3 cellular contexts compared by ENCODE assay signal in the genomic region with DNA sequence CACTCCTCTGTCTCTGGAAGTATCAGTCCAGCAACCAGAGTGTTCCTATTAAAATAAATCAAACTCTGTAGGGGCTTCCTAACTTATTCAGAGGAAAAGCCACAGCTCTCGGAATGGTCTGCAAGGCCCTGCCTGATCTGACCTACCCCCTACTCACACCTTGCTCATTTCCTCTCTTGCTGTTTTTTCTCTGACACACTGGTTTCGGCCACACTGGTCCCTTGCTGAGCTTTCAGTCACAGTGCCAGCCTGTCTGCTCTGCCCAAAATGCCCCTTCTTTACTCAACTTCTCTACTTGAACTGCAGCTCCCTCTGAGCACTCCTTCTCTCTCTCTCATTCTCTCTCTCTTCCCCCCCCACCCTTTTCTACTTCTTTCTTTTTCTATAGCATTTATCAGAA.
TF ChIP-seq lines count a peak whose summit lies in the region.

No MANE protein-coding gene starts in this region.

TF ChIP-seq in HepG2, 621 proteins besides CTCF, POLR2A, EP300 and RAD21 (continues in another document):
- TF ChIP-seq ZNF451 (CRISPR knock-in tag; IDR thresholded peaks at IDR 0.05) (no peak), MEIS1 (CRISPR knock-in tag; IDR thresholded peaks at IDR 0.05; ENCODE audit: borderline replicate concordance) (no peak), ZNF850 (CRISPR knock-in tag; conservative IDR thresholded peaks at IDR 0.05) (no peak), ZNF557 (CRISPR knock-in tag; IDR thresholded peaks at IDR 0.05) (no peak), JUND (CRISPR knock-in tag; IDR thresholded peaks at IDR 0.05) (no peak), ZNF563 (CRISPR knock-in tag; IDR thresholded peaks at IDR 0.05) (no peak), ZNF83 (CRISPR knock-in tag; IDR thresholded peaks at IDR 0.05; ENCODE audit: borderline replicate concordance) (no peak)
- TF ChIP-seq, protein P1, sequence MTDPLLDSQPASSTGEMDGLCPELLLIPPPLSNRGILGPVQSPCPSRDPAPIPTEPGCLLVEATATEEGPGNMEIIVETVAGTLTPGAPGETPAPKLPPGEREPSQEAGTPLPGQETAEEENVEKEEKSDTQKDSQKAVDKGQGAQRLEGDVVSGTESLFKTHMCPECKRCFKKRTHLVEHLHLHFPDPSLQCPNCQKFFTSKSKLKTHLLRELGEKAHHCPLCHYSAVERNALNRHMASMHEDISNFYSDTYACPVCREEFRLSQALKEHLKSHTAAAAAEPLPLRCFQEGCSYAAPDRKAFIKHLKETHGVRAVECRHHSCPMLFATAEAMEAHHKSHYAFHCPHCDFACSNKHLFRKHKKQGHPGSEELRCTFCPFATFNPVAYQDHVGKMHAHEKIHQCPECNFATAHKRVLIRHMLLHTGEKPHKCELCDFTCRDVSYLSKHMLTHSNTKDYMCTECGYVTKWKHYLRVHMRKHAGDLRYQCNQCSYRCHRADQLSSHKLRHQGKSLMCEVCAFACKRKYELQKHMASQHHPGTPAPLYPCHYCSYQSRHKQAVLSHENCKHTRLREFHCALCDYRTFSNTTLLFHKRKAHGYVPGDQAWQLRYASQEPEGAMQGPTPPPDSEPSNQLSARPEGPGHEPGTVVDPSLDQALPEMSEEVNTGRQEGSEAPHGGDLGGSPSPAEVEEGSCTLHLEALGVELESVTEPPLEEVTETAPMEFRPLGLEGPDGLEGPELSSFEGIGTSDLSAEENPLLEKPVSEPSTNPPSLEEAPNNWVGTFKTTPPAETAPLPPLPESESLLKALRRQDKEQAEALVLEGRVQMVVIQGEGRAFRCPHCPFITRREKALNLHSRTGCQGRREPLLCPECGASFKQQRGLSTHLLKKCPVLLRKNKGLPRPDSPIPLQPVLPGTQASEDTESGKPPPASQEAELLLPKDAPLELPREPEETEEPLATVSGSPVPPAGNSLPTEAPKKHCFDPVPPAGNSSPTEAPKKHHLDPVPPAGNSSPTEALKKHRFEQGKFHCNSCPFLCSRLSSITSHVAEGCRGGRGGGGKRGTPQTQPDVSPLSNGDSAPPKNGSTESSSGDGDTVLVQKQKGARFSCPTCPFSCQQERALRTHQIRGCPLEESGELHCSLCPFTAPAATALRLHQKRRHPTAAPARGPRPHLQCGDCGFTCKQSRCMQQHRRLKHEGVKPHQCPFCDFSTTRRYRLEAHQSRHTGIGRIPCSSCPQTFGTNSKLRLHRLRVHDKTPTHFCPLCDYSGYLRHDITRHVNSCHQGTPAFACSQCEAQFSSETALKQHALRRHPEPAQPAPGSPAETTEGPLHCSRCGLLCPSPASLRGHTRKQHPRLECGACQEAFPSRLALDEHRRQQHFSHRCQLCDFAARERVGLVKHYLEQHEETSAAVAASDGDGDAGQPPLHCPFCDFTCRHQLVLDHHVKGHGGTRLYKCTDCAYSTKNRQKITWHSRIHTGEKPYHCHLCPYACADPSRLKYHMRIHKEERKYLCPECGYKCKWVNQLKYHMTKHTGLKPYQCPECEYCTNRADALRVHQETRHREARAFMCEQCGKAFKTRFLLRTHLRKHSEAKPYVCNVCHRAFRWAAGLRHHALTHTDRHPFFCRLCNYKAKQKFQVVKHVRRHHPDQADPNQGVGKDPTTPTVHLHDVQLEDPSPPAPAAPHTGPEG (CRISPR knock-in tag; IDR thresholded peaks at IDR 0.05), result no peak

TF ChIP-seq in GM12878, 131 proteins besides CTCF, POLR2A, EP300 and RAD21:
- peak; percentile 19 to 37; a peak in 1 of 4 replicates for TF ChIP-seq IKZF2 (IDR thresholded peaks at IDR 0.05)
- no peak for TF ChIP-seq BHLHE40 (IDR thresholded peaks at IDR 0.05; ENCODE audit: borderline replicate concordance in 1 of 2, low read depth in 2 of 2, low read length in 1 of 2)
- TF ChIP-seq, protein P2, sequence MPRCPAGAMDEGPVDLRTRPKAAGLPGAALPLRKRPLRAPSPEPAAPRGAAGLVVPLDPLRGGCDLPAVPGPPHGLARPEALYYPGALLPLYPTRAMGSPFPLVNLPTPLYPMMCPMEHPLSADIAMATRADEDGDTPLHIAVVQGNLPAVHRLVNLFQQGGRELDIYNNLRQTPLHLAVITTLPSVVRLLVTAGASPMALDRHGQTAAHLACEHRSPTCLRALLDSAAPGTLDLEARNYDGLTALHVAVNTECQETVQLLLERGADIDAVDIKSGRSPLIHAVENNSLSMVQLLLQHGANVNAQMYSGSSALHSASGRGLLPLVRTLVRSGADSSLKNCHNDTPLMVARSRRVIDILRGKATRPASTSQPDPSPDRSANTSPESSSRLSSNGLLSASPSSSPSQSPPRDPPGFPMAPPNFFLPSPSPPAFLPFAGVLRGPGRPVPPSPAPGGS (IDR thresholded peaks at IDR 0.05; ENCODE audit: borderline replicate concordance, insufficient read depth, low read depth, low read length, poor library complexity, severe bottlenecking), result peak; percentile 57
- peak; percentile 17; the same call in 1 of the 2 replicates for TF ChIP-seq SPI1 (IDR thresholded peaks at IDR 0.05; ENCODE audit: borderline replicate concordance, insufficient read depth, low read depth, low read length)
- TF ChIP-seq NFIC (IDR thresholded peaks at IDR 0.05; ENCODE audit: low read depth, low read length), result 0 out of 2 replicates have a peak, but pooled peaks have one; percentile 27
- 0 out of 2 replicates have a peak, but pooled peaks have one; percentile 17 for TF ChIP-seq ZNF384 (IDR thresholded peaks at IDR 0.05; ENCODE audit: borderline replicate concordance, low read depth, low read length)
- TF ChIP-seq RAD51 (IDR thresholded peaks at IDR 0.05), result no peak
- TF ChIP-seq, protein P3, sequence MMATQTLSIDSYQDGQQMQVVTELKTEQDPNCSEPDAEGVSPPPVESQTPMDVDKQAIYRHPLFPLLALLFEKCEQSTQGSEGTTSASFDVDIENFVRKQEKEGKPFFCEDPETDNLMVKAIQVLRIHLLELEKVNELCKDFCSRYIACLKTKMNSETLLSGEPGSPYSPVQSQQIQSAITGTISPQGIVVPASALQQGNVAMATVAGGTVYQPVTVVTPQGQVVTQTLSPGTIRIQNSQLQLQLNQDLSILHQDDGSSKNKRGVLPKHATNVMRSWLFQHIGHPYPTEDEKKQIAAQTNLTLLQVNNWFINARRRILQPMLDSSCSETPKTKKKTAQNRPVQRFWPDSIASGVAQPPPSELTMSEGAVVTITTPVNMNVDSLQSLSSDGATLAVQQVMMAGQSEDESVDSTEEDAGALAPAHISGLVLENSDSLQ (IDR thresholded peaks at IDR 0.05), result peak; percentile 23; the same call in 1 of the 2 replicates
- no peak for TF ChIP-seq POLR2AphosphoS5 (IDR thresholded peaks at IDR 0.05; ENCODE audit: low read length)
- TF ChIP-seq, protein P4, sequence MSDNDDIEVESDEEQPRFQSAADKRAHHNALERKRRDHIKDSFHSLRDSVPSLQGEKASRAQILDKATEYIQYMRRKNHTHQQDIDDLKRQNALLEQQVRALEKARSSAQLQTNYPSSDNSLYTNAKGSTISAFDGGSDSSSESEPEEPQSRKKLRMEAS (IDR thresholded peaks at IDR 0.05; ENCODE audit: low read depth, low read length), result no peak
- 0 out of 2 replicates have a peak, but pooled peaks have one; percentile 16 for TF ChIP-seq ATF7 (IDR thresholded peaks at IDR 0.05; ENCODE audit: low read depth)

TF ChIP-seq in SK-N-SH, 30 proteins besides CTCF, POLR2A, EP300 and RAD21:
- TF ChIP-seq, protein P5, sequence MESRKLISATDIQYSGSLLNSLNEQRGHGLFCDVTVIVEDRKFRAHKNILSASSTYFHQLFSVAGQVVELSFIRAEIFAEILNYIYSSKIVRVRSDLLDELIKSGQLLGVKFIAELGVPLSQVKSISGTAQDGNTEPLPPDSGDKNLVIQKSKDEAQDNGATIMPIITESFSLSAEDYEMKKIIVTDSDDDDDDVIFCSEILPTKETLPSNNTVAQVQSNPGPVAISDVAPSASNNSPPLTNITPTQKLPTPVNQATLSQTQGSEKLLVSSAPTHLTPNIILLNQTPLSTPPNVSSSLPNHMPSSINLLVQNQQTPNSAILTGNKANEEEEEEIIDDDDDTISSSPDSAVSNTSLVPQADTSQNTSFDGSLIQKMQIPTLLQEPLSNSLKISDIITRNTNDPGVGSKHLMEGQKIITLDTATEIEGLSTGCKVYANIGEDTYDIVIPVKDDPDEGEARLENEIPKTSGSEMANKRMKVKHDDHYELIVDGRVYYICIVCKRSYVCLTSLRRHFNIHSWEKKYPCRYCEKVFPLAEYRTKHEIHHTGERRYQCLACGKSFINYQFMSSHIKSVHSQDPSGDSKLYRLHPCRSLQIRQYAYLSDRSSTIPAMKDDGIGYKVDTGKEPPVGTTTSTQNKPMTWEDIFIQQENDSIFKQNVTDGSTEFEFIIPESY (IDR thresholded peaks at IDR 0.05; ENCODE audit: borderline replicate concordance, low read depth), result no peak
- TF ChIP-seq, protein P6, sequence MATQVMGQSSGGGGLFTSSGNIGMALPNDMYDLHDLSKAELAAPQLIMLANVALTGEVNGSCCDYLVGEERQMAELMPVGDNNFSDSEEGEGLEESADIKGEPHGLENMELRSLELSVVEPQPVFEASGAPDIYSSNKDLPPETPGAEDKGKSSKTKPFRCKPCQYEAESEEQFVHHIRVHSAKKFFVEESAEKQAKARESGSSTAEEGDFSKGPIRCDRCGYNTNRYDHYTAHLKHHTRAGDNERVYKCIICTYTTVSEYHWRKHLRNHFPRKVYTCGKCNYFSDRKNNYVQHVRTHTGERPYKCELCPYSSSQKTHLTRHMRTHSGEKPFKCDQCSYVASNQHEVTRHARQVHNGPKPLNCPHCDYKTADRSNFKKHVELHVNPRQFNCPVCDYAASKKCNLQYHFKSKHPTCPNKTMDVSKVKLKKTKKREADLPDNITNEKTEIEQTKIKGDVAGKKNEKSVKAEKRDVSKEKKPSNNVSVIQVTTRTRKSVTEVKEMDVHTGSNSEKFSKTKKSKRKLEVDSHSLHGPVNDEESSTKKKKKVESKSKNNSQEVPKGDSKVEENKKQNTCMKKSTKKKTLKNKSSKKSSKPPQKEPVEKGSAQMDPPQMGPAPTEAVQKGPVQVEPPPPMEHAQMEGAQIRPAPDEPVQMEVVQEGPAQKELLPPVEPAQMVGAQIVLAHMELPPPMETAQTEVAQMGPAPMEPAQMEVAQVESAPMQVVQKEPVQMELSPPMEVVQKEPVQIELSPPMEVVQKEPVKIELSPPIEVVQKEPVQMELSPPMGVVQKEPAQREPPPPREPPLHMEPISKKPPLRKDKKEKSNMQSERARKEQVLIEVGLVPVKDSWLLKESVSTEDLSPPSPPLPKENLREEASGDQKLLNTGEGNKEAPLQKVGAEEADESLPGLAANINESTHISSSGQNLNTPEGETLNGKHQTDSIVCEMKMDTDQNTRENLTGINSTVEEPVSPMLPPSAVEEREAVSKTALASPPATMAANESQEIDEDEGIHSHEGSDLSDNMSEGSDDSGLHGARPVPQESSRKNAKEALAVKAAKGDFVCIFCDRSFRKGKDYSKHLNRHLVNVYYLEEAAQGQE (IDR thresholded peaks at IDR 0.05; ENCODE audit: low read depth, low read length), result no peak
- TF ChIP-seq, protein P4 (IDR thresholded peaks at IDR 0.05; ENCODE audit: low read depth), result no peak
- TF ChIP-seq FOXM1 (IDR thresholded peaks at IDR 0.05; ENCODE audit: low read depth) (no peak), ELF1 (IDR thresholded peaks at IDR 0.05) (no peak), FOXJ3 (CRISPR knock-in tag; IDR thresholded peaks at IDR 0.05) (no peak)
- TF ChIP-seq, protein P7, sequence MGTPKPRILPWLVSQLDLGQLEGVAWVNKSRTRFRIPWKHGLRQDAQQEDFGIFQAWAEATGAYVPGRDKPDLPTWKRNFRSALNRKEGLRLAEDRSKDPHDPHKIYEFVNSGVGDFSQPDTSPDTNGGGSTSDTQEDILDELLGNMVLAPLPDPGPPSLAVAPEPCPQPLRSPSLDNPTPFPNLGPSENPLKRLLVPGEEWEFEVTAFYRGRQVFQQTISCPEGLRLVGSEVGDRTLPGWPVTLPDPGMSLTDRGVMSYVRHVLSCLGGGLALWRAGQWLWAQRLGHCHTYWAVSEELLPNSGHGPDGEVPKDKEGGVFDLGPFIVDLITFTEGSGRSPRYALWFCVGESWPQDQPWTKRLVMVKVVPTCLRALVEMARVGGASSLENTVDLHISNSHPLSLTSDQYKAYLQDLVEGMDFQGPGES (IDR thresholded peaks at IDR 0.05; ENCODE audit: low read depth, low read length), result no peak
